8 cellular contexts compared by ENCODE assay signal in genomic region chr9:27125030-27125429, GRCh38. TPM values are rescaled to one million over a fixed set of nuclear protein-coding genes. Genes with fewer than 3 reads are reported as not detected.
A peak's percentile ranks its signal among the peaks of the same experiment; 100 is the strongest.
DNase-seq lines count a peak whose midpoint lies in the region; ATAC-seq and TF ChIP-seq lines count a peak whose summit lies in the region.

No MANE protein-coding gene starts in this region.

- H3K27me3 ChIP-seq in endodermal cell (ENCODE audit: control insufficient read depth, insufficient read depth, low read length, poor library complexity, severe bottlenecking) (no peaks in the 10 kb centered on the region), H7 (ENCODE audit: control insufficient read depth, insufficient read depth, low read length) (no peaks in the 10 kb centered on the region)

- DNase-seq in AG08396 (ENCODE audit: low spot score): peak; percentile 79
- peak; percentile 95 for DNase-seq in NCI-H1694 (lab: John Stamatoyannopoulos, UW)
- peak; percentile 96 for DNase-seq in epithelial cell of esophagus (ENCODE audit: low read depth)
- DNase-seq in myocyte (ENCODE audit: low read depth): peak; percentile 99
- no peak for DNase-seq in endodermal cell
- DNase-seq in H7: no peak
- DNase-seq in progenitor cell of endocrine pancreas (ENCODE audit: low spot score, unreplicated experiment): no peak

- H3K36me3 ChIP-seq in endodermal cell (ENCODE audit: control insufficient read depth, insufficient read depth, low read length) (no peaks in the 10 kb centered on the region), H7 (replicated peaks; ENCODE audit: control insufficient read depth, insufficient read depth, low read length) (no peaks in the 10 kb centered on the region)

- H3K27ac Mint-ChIP-seq in endodermal cell: no peak overlapping the region
- H3K27ac Mint-ChIP-seq in progenitor cell of endocrine pancreas: no peak overlapping the region

- H3K9ac ChIP-seq in endodermal cell (ENCODE audit: extremely low read depth, low read length, poor library complexity, severe bottlenecking): no peak overlapping the region

- H3K4me3 ChIP-seq in epithelial cell of esophagus (ENCODE audit: low read length) (no peak overlapping the region), endodermal cell (ENCODE audit: low read length) (no peak overlapping the region), H7 (ENCODE audit: insufficient read depth, low read depth, low read length) (no peak overlapping the region)

- H3K9me3 Mint-ChIP-seq in endodermal cell (no peaks in the 10 kb centered on the region), progenitor cell of endocrine pancreas (ENCODE audit: low read depth) (no peaks in the 10 kb centered on the region)

- TF ChIP-seq CTCF in epithelial cell of esophagus (IDR thresholded peaks at IDR 0.05; ENCODE audit: insufficient read depth, low read depth, low read length, missing control alignments) (no peak), endodermal cell (conservative IDR thresholded peaks at IDR 0.05) (no peak), progenitor cell of endocrine pancreas (IDR thresholded peaks at IDR 0.05; ENCODE audit: unreplicated experiment) (no peak)

- H3K4me3 Mint-ChIP-seq in endodermal cell (no peak overlapping the region), progenitor cell of endocrine pancreas (ENCODE audit: low read depth) (no peak overlapping the region)

- no peak overlapping the region for H3K27ac ChIP-seq in endodermal cell (ENCODE audit: low read depth, low read length)

- WGBS in endodermal cell (ENCODE audit: insufficient coverage in 1 of 2, insufficient read length in 1 of 2), 2 experiments: 86 to 100% methylated on average over 2 to 4 of the region's 4 CpGs

- H3K36me3 Mint-ChIP-seq in endodermal cell (ENCODE audit: low read depth) (no peaks in the 10 kb centered on the region), progenitor cell of endocrine pancreas (ENCODE audit: insufficient read depth) (no peaks in the 10 kb centered on the region)

- no peaks in the 10 kb centered on the region for H3K9me3 ChIP-seq in endodermal cell (ENCODE audit: control insufficient read depth, low read length)

- H3K27me3 Mint-ChIP-seq in endodermal cell (ENCODE audit: insufficient read depth): no peaks in the 10 kb centered on the region
- H3K27me3 Mint-ChIP-seq in progenitor cell of endocrine pancreas: no peaks in the 10 kb centered on the region

- no peaks in the 10 kb centered on the region for H3K4me1 ChIP-seq in endodermal cell (ENCODE audit: control insufficient read depth, insufficient read depth, low read length)

- no peak for ATAC-seq in HG03097 (IDR thresholded peaks at IDR 0.05; ENCODE audit: low FRiP score, unreplicated experiment)

- H3K4me1 Mint-ChIP-seq in endodermal cell (peaks cover 5% of the 10 kb centered on the region), progenitor cell of endocrine pancreas (ENCODE audit: low read depth) (no peaks in the 10 kb centered on the region)

RNA-seq across cellular contexts. Expression of gene TEK, which starts 16.0 kb away (rescaled TPM):
- 0.26 and 0.72 TPM in 2 replicates for total RNA-seq in myocyte
- 7.7 TPM for polyA plus RNA-seq in myocyte (2012)
- total RNA-seq in endodermal cell: 1 to 10 TPM; 2.4 to 4.9 TPM
- polyA plus RNA-seq in endodermal cell (2013, experiment 1 of 2): 10.5 TPM
- polyA plus RNA-seq in endodermal cell (2013, experiment 2 of 2): 10.5 TPM
- total RNA-seq in H7 (2014; rRNA removed; shearing (Covaris generic)): 0.37 and 0.45 TPM in 2 replicates
- total RNA-seq in progenitor cell of endocrine pancreas: not detected in 2 replicates

Comparison
In these comparisons a context has a peak if more than half of its experiments do, and no peak if none do; other contexts are left out.
1. DNase-seq: peak in AG08396 (single experiment), NCI-H1694 (single experiment), epithelial cell of esophagus (single experiment) and myocyte (single experiment); none in endodermal cell (single experiment), H7 (single experiment) and progenitor cell of endocrine pancreas (single experiment).